ENCODE assay signal across 23 cellular contexts in genomic region chr2:25066455-25066854, GRCh38.
"Had no signal": no experiment of that assay in that cellular context is flagged by ENCODE, and none has a peak within 500 bp of the region (broad histone marks: within the 10 kb centered on the region; RNA-seq: fewer than 3 reads in every experiment).

No MANE protein-coding gene starts in this region.

- H3K9me3 ChIP-seq: gastroesophageal sphincter, mucosa of descending colon, neutrophil, pancreas, transverse colon, vagina had no signal

- FAIRE-seq: endothelial cell of umbilical vein, islet of Langerhans, pancreas, small intestine had no signal

- H3K4me1 ChIP-seq: foreskin keratinocyte, left lung, pancreas, right lobe of liver, transverse colon had no signal

- H3K36me3 ChIP-seq: esophagus muscularis mucosa, gastroesophageal sphincter, heart right ventricle, left lung, neutrophil, pancreas, right lobe of liver, transverse colon, vagina had no signal

- H3K4me3 ChIP-seq: esophagus muscularis mucosa, gastroesophageal sphincter, heart right ventricle, left lung, mucosa of descending colon, pancreas, right lobe of liver, transverse colon, vagina had no signal

- ATAC-seq: foreskin keratinocyte; gastroesophageal sphincter; heart right ventricle; left cardiac atrium; left lung; mucosa of descending colon; natural killer cell treated with Interleukin-12 subunit alpha and Interleukin-12 subunit beta and Interleukin-15 and Interleukin-18, amount 100 ng/mL, for 72 hours; pancreas; right lobe of liver; stimulated activated naive B cell treated with anti-CD40 and anti-IgM and Interleukin-4, amounts not matched to agents 10 μg/mL and 1 μg/mL and 100 μg/mL, for 72 hours had no signal

- DNase-seq: dermis blood vessel endothelial cell; effector memory CD4-positive, alpha-beta T cell; foreskin keratinocyte; heart right ventricle; left cardiac atrium; left lung; mesenchymal stem cell; mucosa of descending colon; naive B cell; pancreas; right lobe of liver; small intestine; stimulated activated CD4-positive, alpha-beta T cell treated with anti-CD3 and anti-CD28 coated beads, Interleukin-15, amount 100 ng/mL, for 24 hours; stimulated activated CD4-positive, alpha-beta T cell treated with anti-CD3 and anti-CD28 coated beads, Interleukin-2, amount 100 ng/mL, for 48 hours; stimulated activated naive B cell treated with anti-CD40 and anti-IgM and Interleukin-4, amounts not matched to agents 10 μg/mL and 1 μg/mL and 100 μg/mL, for 72 hours; transverse colon had no signal

- H3K27me3 ChIP-seq: esophagus muscularis mucosa, gastroesophageal sphincter, heart right ventricle, left lung, neutrophil, pancreas, right lobe of liver, transverse colon, vagina had no signal

- H3K27ac ChIP-seq: esophagus muscularis mucosa, foreskin keratinocyte, gastroesophageal sphincter, heart right ventricle, left lung, neutrophil, pancreas, right lobe of liver, transverse colon, vagina had no signal
